9 cellular contexts compared by ENCODE assay signal in the genomic region with DNA sequence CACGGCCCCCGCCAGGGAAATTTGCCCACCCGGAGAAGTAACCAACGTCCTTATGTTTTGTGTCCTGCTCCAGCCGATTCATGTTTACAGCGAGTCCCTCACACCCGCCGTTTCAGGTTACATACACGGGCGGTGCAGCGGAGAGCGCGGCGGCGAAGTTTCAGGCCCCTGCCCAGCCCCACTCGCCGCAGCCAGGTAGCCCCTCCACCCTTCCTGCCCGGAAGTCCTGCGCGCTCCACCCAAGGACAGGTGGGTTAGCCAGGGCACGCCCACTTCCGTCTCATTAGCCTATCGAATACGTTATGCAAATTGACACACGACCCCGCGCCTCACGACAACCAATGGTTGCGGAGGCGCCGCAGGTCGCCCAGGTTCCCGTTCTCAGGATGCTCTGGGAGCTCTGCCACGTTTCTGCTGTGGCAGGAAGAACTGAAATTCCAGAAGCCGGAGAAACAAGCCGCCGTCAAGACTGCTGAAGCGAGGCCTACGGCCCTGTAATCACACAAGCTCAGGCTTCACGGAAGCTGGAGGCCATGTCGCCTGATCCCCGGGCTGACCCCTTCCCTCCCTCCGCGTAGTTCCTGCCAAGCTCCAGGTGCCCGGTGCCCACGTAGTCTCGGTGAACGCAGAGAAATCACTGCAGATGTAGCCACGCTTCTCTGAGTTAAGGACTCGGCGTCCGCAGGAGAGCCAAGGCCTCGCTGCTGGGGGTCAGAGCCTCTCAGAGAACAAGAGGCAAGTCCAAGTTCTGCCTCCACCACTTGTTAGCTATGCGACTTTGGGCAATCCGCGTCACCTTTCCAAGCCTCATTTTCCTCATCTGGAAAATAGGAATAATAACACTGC. TPM values are rescaled to one million over a fixed set of nuclear protein-coding genes. Genes with fewer than 3 reads are reported as not detected.
DNase-seq lines count a peak whose midpoint lies in the region; FAIRE-seq and TF ChIP-seq lines count a peak whose summit lies in the region.
"Had no signal": no experiment of that assay in that cellular context is flagged by ENCODE, and none has a peak within 500 bp of the region (broad histone marks: within the 10 kb centered on the region; RNA-seq: fewer than 3 reads in every experiment).

No MANE protein-coding gene starts in this region.

- no peaks in the 10 kb centered on the region for H3K36me3 Mint-ChIP-seq in IgD-negative memory B cell

- peak overlapping the region; percentile 93 to 99 (median 94) for H3K27ac Mint-ChIP-seq in IgD-negative memory B cell

- no peaks in the 10 kb centered on the region for H3K79me2 ChIP-seq in keratinocyte (ENCODE audit: control insufficient read depth, insufficient read depth, low read length)

- DNase-seq in CD1c-positive myeloid dendritic cell (ENCODE audit: extremely low spot score): peak; percentile 75
- DNase-seq in bronchial epithelial cell (ENCODE audit: low read depth): peak; percentile 97
- peak; percentile 90 for DNase-seq in keratinocyte (ENCODE audit: low read depth, low spot score)
- peak; percentile 31 to 32 for DNase-seq in stimulated activated CD4-positive, alpha-beta T cell treated with anti-CD3 and anti-CD28 coated beads, Interleukin-15, amount 100 ng/mL, for 1 hour (ENCODE audit: low read depth in 1 of 2, low spot score in 1 of 2)
- DNase-seq in SK-N-DZ (ENCODE audit: low spot score): no peak
- DNase-seq in AG08395 (ENCODE audit: low spot score): no peak

- peaks cover 25% of the 10 kb centered on the region for H3K4me1 ChIP-seq in keratinocyte (ENCODE audit: control insufficient read depth, extremely low read depth, insufficient read depth, low read length)

- peak overlapping the region; percentile 81 for H2AFZ ChIP-seq in keratinocyte (ENCODE audit: control insufficient read depth, low read length)

- H3K9me3 Mint-ChIP-seq in IgD-negative memory B cell: no peaks in the 10 kb centered on the region

- H3K36me3 ChIP-seq in bronchial epithelial cell (ENCODE audit: control insufficient read depth, insufficient read depth, low read length): no peaks in the 10 kb centered on the region
- H3K36me3 ChIP-seq in keratinocyte (ENCODE audit: control insufficient read depth in 2 of 2, extremely low read depth in 1 of 2, insufficient read depth in 2 of 2, low read length in 2 of 2): no peaks in the 10 kb centered on the region

- H3K4me3 ChIP-seq in bronchial epithelial cell (ENCODE audit: low read depth, low read length): peak overlapping the region; percentile 44
- H3K4me3 ChIP-seq in keratinocyte (ENCODE audit: control insufficient read depth in 2 of 3, extremely low read depth in 1 of 3, insufficient read depth in 2 of 3, low read depth in 1 of 3, low read length in 3 of 3): peak overlapping the region; percentile 50 to 74 (median 55)

- no peak for FAIRE-seq in bronchial epithelial cell (lab: Jason Lieb, UNC)
- FAIRE-seq in keratinocyte (lab: Jason Lieb, UNC): peak; percentile 91
- FAIRE-seq: G401.6 had no signal

- no peaks in the 10 kb centered on the region for H3K27me3 Mint-ChIP-seq in IgD-negative memory B cell

- H3K4me1 Mint-ChIP-seq in IgD-negative memory B cell: peaks cover 36 to 49% (median 42%) of the 10 kb centered on the region in 3 donors

- no peak for TF ChIP-seq CTCF in VCaP (conservative IDR thresholded peaks at IDR 0.05)
- TF ChIP-seq CTCF in bronchial epithelial cell (IDR thresholded peaks at IDR 0.05; ENCODE audit: insufficient read depth, low read length, severe bottlenecking): peak; percentile 19
- TF ChIP-seq CTCF in keratinocyte (optimal IDR thresholded peaks at IDR 0.05 in 1 of 3, IDR thresholded peaks at IDR 0.05 in 1 of 3, conservative IDR thresholded peaks at IDR 0.05 in 1 of 3; ENCODE audit: extremely low read depth in 1 of 3, insufficient read depth in 2 of 3, low read length in 3 of 3): peak in 2 of 3 experiments; percentile 8 to 12

- no peaks in the 10 kb centered on the region for H3K9me1 ChIP-seq in keratinocyte (ENCODE audit: control insufficient read depth, extremely low read depth, insufficient read depth, low read length)

- peak overlapping the region; percentile 98 for H3K27ac ChIP-seq in VCaP
- H3K27ac ChIP-seq in keratinocyte (ENCODE audit: control insufficient read depth, insufficient read depth, low read length): peak overlapping the region; percentile 86

- dilution Hi-C loops in keratinocyte (cut with MboI; ENCODE audit: extremely low pct_ligation_motif_present, low sequenced_read_pairs): no loop called here

- H3K9ac ChIP-seq in keratinocyte (ENCODE audit: control insufficient read depth, extremely low read depth, insufficient read depth, low read length): peak overlapping the region; percentile 81

- H3K9me3 ChIP-seq in keratinocyte (ENCODE audit: control insufficient read depth, low read depth, low read length): no peaks in the 10 kb centered on the region

- H3K27me3 ChIP-seq in bronchial epithelial cell (ENCODE audit: control insufficient read depth, insufficient read depth, low read length) (no peaks in the 10 kb centered on the region), keratinocyte (ENCODE audit: control insufficient read depth, extremely low read depth, insufficient read depth, low read length) (no peaks in the 10 kb centered on the region)

- peak overlapping the region; percentile 53 to 94 (median 81) for H3K4me3 Mint-ChIP-seq in IgD-negative memory B cell

- no peaks in the 10 kb centered on the region for H4K20me1 ChIP-seq in keratinocyte (ENCODE audit: control insufficient read depth, extremely low read depth, insufficient read depth, low read length)

- H3K4me2 ChIP-seq in keratinocyte (ENCODE audit: control insufficient read depth, extremely low read depth, insufficient read depth, low read depth, low read length): peak overlapping the region; percentile 71

RNA-seq across cellular contexts. Expression of gene MYH9, which starts 22.4 kb away (rescaled TPM):
- polyA plus RNA-seq in IgD-negative memory B cell (231 TPM), keratinocyte (277 to 489 TPM (median 351 TPM) in 3 replicates)
- total RNA-seq in bronchial epithelial cell: 378 and 611 TPM in 2 replicates
- 526 TPM for polyA plus RNA-seq in keratinocyte (2011; ENCODE audit: low read depth)
- polyA plus RNA-seq in keratinocyte (2011; cell fraction: cytosol; rRNA removed): 357 and 388 TPM in 2 replicates
- polyA plus RNA-seq in keratinocyte (2011; cell fraction: nucleus; rRNA removed): 864 and 995 TPM in 2 replicates
- polyA plus RNA-seq in keratinocyte (2012; ENCODE audit: low replicate concordance): 168 and 903 TPM in 2 replicates
- polyA minus RNA-seq in keratinocyte: 752 to 1,882 TPM (median 1,066 TPM) in 3 replicates
- 461 TPM for polyA minus RNA-seq in keratinocyte (2011; cell fraction: cytosol; rRNA and poly(A)+ RNA removed)
- polyA minus RNA-seq in keratinocyte (2011; cell fraction: nucleus; rRNA and poly(A)+ RNA removed): 623 and 1,627 TPM in 2 replicates
- polyA plus RNA-seq in SK-N-DZ (2014; cell fraction: cytosol; rRNA removed): 23.5 and 30.9 TPM in 2 replicates
- polyA plus RNA-seq in SK-N-DZ (2014; cell fraction: nucleus; rRNA removed): 19.9 and 23.2 TPM in 2 replicates

Comparison
In these comparisons a context has a peak if more than half of its experiments do, and no peak if none do; other contexts are left out.
1. DNase-seq: peak in CD1c-positive myeloid dendritic cell (single experiment), bronchial epithelial cell (single experiment), keratinocyte (single experiment) and stimulated activated CD4-positive, alpha-beta T cell treated with anti-CD3 and anti-CD28 coated beads, Interleukin-15, amount 100 ng/mL, for 1 hour (2 of 2); none in SK-N-DZ (single experiment) and AG08395 (single experiment).